ENCODE assay signal across 20 cellular contexts in genomic region chr5:90954951-90955635, GRCh38.
"Had no signal": no experiment of that assay in that cellular context is flagged by ENCODE, and none has a peak within 500 bp of the region (broad histone marks: within the 10 kb centered on the region; RNA-seq: fewer than 3 reads in every experiment).

No MANE protein-coding gene starts in this region.

- H3K4me3 Mint-ChIP-seq: activated CD4-positive, alpha-beta T cell treated with anti-CD3 and anti-CD28 coated beads for 36 hours; activated T-cell treated with anti-CD3 and anti-CD28 coated beads, Interleukin-2, amount 50 U/mL, for 72 hours; effector memory CD8-positive, alpha-beta T cell; stimulated activated naive CD8-positive, alpha-beta T cell treated with anti-CD3 and anti-CD28 coated beads, Interleukin-15, Interleukin-2, amounts not matched to agents 100 ng/mL and 50 ng/mL, for 24 hours had no signal

- ATAC-seq: activated CD4-positive, alpha-beta T cell treated with anti-CD3 and anti-CD28 coated beads for 36 hours; activated naive CD4-positive, alpha-beta T cell treated with anti-CD3 and anti-CD28 coated beads, Interleukin-2, amount 50 U/mL, for 72 hours; activated T-cell treated with anti-CD3 and anti-CD28 coated beads, Interleukin-2, amount 50 U/mL, for 72 hours; effector memory CD8-positive, alpha-beta T cell; esophagus mucosa; left lung; pancreas; psoas muscle had no signal

- H3K36me3 ChIP-seq: cardiac muscle cell, left lung, pancreas, upper lobe of left lung, vagina had no signal

- H3K4me1 ChIP-seq: pancreas, vagina had no signal

- H3K9me3 Mint-ChIP-seq: activated naive CD4-positive, alpha-beta T cell treated with anti-CD3 and anti-CD28 coated beads, Interleukin-2, amount 50 U/mL, for 72 hours; activated T-cell treated with anti-CD3 and anti-CD28 coated beads, Interleukin-2, amount 50 U/mL, for 72 hours; effector memory CD8-positive, alpha-beta T cell; stimulated activated naive CD8-positive, alpha-beta T cell treated with anti-CD3 and anti-CD28 coated beads, Interleukin-15, Interleukin-2, amounts not matched to agents 100 ng/mL and 50 ng/mL, for 24 hours had no signal

- H3K27ac ChIP-seq: cardiac muscle cell, coronary artery, left lung, pancreas, psoas muscle, upper lobe of left lung, vagina had no signal

- H3K27me3 ChIP-seq: cardiac muscle cell, left lung, pancreas, upper lobe of left lung, vagina had no signal

- H3K4me3 ChIP-seq: cardiac muscle cell, coronary artery, left lung, lung, pancreas, psoas muscle, upper lobe of left lung, vagina had no signal

- H3K27ac Mint-ChIP-seq: activated CD4-positive, alpha-beta T cell treated with anti-CD3 and anti-CD28 coated beads for 36 hours; activated naive CD4-positive, alpha-beta T cell treated with anti-CD3 and anti-CD28 coated beads, Interleukin-2, amount 50 U/mL, for 72 hours; activated T-cell treated with anti-CD3 and anti-CD28 coated beads, Interleukin-2, amount 50 U/mL, for 72 hours; effector memory CD8-positive, alpha-beta T cell; stimulated activated naive CD8-positive, alpha-beta T cell treated with anti-CD3 and anti-CD28 coated beads, Interleukin-15, Interleukin-2, amounts not matched to agents 100 ng/mL and 50 ng/mL, for 24 hours had no signal

- H3K36me3 Mint-ChIP-seq: activated naive CD4-positive, alpha-beta T cell treated with anti-CD3 and anti-CD28 coated beads, Interleukin-2, amount 50 U/mL, for 72 hours had no signal

- DNase-seq: activated CD4-positive, alpha-beta T cell treated with anti-CD3 and anti-CD28 coated beads for 36 hours; activated CD4-positive, CD25-positive, alpha-beta regulatory T cell; activated naive CD4-positive, alpha-beta T cell; activated T-cell treated with anti-CD3 and anti-CD28 coated beads for 4 hours; activated T-cell treated with anti-CD3 and anti-CD28 coated beads, Interleukin-2, amount 50 U/mL, for 72 hours; cerebellar nuclear complex; effector memory CD8-positive, alpha-beta T cell; foreskin melanocyte; left lung; pancreas; psoas muscle; stimulated activated CD4-positive, alpha-beta T cell treated with anti-CD3 and anti-CD28 coated beads, Interleukin-2, amount 100 ng/mL, for 48 hours; upper lobe of left lung had no signal

- H3K9me3 ChIP-seq: left lung, pancreas, psoas muscle, upper lobe of left lung, vagina had no signal
